In the genomic region with DNA sequence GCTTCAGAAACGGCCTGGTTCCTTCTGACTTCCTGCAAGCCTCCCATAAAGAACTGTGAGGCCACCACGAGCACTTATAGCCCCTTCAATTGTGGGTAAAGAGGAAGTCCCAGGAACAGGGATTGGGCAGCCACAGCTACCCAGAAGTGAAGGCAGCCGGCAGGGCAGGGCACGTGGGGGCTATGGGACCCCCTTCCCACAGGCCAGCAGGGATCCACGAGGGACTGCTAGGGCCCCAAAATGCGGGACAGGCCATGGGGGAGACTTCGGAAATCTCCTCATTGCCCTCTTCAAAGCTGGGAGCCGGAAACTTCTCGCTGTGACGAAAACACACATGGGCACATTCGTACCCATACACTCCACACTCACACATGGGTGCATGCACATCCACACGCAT, we compare ENCODE assay signal across 31 cellular contexts.
"Had no signal": no experiment of that assay in that cellular context is flagged by ENCODE, and none has a peak within 500 bp of the region (broad histone marks: within the 10 kb centered on the region; RNA-seq: fewer than 3 reads in every experiment).

No MANE protein-coding gene starts in this region.

- H3K27me3 ChIP-seq: adrenal gland, body of pancreas, esophagus squamous epithelium had no signal

- ATAC-seq: activated CD4-positive, CD25-positive, alpha-beta regulatory T cell treated with anti-CD3 and anti-CD28 coated beads, Interleukin-2, amount 50 U/mL, for 24 hours; activated CD8-positive, alpha-beta T cell treated with anti-CD3 and anti-CD28 coated beads for 36 hours; activated naive CD8-positive, alpha-beta T cell treated with anti-CD3 and anti-CD28 coated beads, Interleukin-2, amount 50 U/mL, for 24 hours; activated T-cell treated with anti-CD3 and anti-CD28 coated beads, Interleukin-2, amount 50 U/mL, for 4 hours; activated T-helper 17 cell treated with anti-CD3 and anti-CD28 coated beads, Interleukin-2, amount 50 U/mL, for 72 hours; body of pancreas; effector memory CD8-positive, alpha-beta T cell; gastroesophageal sphincter; T-helper 17 cell had no signal

- H3K4me1 ChIP-seq: adrenal gland, esophagus squamous epithelium, gastroesophageal sphincter had no signal

- H3K4me3 ChIP-seq: adrenal gland, body of pancreas, esophagus squamous epithelium, gastroesophageal sphincter had no signal

- H3K27ac Mint-ChIP-seq: activated B cell treated with CpG ODN at 0.5 μM for 24 hours; activated CD8-positive, alpha-beta T cell treated with anti-CD3 and anti-CD28 coated beads for 36 hours; activated naive CD4-positive, alpha-beta T cell treated with anti-CD3 and anti-CD28 coated beads for 36 hours; activated naive CD4-positive, alpha-beta T cell treated with anti-CD3 and anti-CD28 coated beads, Interleukin-2, amount 50 U/mL, for 24 hours; activated naive CD8-positive, alpha-beta T cell treated with anti-CD3 and anti-CD28 coated beads for 36 hours; activated naive CD8-positive, alpha-beta T cell treated with anti-CD3 and anti-CD28 coated beads, Interleukin-2, amount 50 U/mL, for 24 hours; activated T-helper 17 cell treated with anti-CD3 and anti-CD28 coated beads, Interleukin-2, amount 50 U/mL, for 72 hours; effector memory CD8-positive, alpha-beta T cell; T-helper 17 cell; T-helper 2 cell treated with Interferon-gamma antibody and Interleukin-4, amounts not matched to agents 5 μg/mL and 100 μg/mL, for 36 hours had no signal

- H3K4me3 Mint-ChIP-seq: activated B cell treated with CpG ODN at 0.5 μM for 24 hours; activated CD8-positive, alpha-beta T cell treated with anti-CD3 and anti-CD28 coated beads for 36 hours; activated naive CD4-positive, alpha-beta T cell treated with anti-CD3 and anti-CD28 coated beads for 36 hours; activated naive CD4-positive, alpha-beta T cell treated with anti-CD3 and anti-CD28 coated beads, Interleukin-2, amount 50 U/mL, for 24 hours; activated naive CD8-positive, alpha-beta T cell treated with anti-CD3 and anti-CD28 coated beads for 36 hours; activated naive CD8-positive, alpha-beta T cell treated with anti-CD3 and anti-CD28 coated beads, Interleukin-2, amount 50 U/mL, for 24 hours; activated T-cell treated with anti-CD3 and anti-CD28 coated beads, Interleukin-2, amount 50 U/mL, for 4 hours; activated T-helper 17 cell treated with anti-CD3 and anti-CD28 coated beads, Interleukin-2, amount 50 U/mL, for 72 hours; effector memory CD8-positive, alpha-beta T cell; T-helper 17 cell; T-helper 2 cell treated with Interferon-gamma antibody and Interleukin-4, amounts not matched to agents 5 μg/mL and 100 μg/mL, for 36 hours had no signal

- H3K4me1 Mint-ChIP-seq: activated B cell treated with CpG ODN at 0.5 μM for 24 hours; activated naive CD4-positive, alpha-beta T cell treated with anti-CD3 and anti-CD28 coated beads, Interleukin-2, amount 50 U/mL, for 24 hours; activated naive CD8-positive, alpha-beta T cell treated with anti-CD3 and anti-CD28 coated beads for 36 hours; activated naive CD8-positive, alpha-beta T cell treated with anti-CD3 and anti-CD28 coated beads, Interleukin-2, amount 50 U/mL, for 24 hours; activated T-helper 17 cell treated with anti-CD3 and anti-CD28 coated beads, Interleukin-2, amount 50 U/mL, for 72 hours; T-helper 17 cell had no signal

- H3K27me3 Mint-ChIP-seq: activated B cell treated with CpG ODN at 0.5 μM for 24 hours; activated CD8-positive, alpha-beta T cell treated with anti-CD3 and anti-CD28 coated beads for 36 hours; activated naive CD4-positive, alpha-beta T cell treated with anti-CD3 and anti-CD28 coated beads, Interleukin-2, amount 50 U/mL, for 24 hours; activated naive CD8-positive, alpha-beta T cell treated with anti-CD3 and anti-CD28 coated beads for 36 hours; activated naive CD8-positive, alpha-beta T cell treated with anti-CD3 and anti-CD28 coated beads, Interleukin-2, amount 50 U/mL, for 24 hours; activated T-helper 17 cell treated with anti-CD3 and anti-CD28 coated beads, Interleukin-2, amount 50 U/mL, for 72 hours; T-helper 17 cell had no signal

- H3K36me3 ChIP-seq: adrenal gland, esophagus squamous epithelium, gastroesophageal sphincter, WERI-Rb-1 had no signal

- DNase-seq: activated B cell treated with CpG ODN at 0.5 μM for 24 hours; activated CD4-positive, alpha-beta T cell treated with anti-CD3 and anti-CD28 coated beads for 48 hours; activated CD4-positive, alpha-beta T cell treated with anti-CD3 and anti-CD28 coated beads, Interleukin-2, amount 50 U/mL, for 1 hour; activated CD4-positive, alpha-beta T cell treated with anti-CD3 and anti-CD28 coated beads, Interleukin-2, amount 50 U/mL, for 48 hours; activated CD8-positive, alpha-beta memory T cell treated with anti-CD3 and anti-CD28 coated beads for 24 hours; activated CD8-positive, alpha-beta T cell treated with anti-CD3 and anti-CD28 coated beads for 36 hours; activated effector memory CD4-positive, alpha-beta T cell treated with Interleukin-2 at 50 U/mL for 16 hours; activated naive CD4-positive, alpha-beta T cell treated with anti-CD3 and anti-CD28 coated beads for 36 hours; activated naive CD8-positive, alpha-beta T cell treated with anti-CD3 and anti-CD28 coated beads for 36 hours; activated naive CD8-positive, alpha-beta T cell treated with anti-CD3 and anti-CD28 coated beads, Interleukin-2, amount 50 U/mL, for 24 hours; activated T-cell treated with anti-CD3 and anti-CD28 coated beads, Interleukin-2, amount 50 U/mL, for 4 hours; adrenal gland; amygdala; body of pancreas; caudate nucleus; cortex of kidney; dermis blood vessel endothelial cell; effector CD4-positive, alpha-beta T cell; effector memory CD8-positive, alpha-beta T cell; esophagus squamous epithelium; foreskin melanocyte; T-helper 1 cell; T-helper 17 cell; T1000; WERI-Rb-1 had no signal

- H3K9me3 ChIP-seq: adrenal gland, body of pancreas, esophagus squamous epithelium, gastroesophageal sphincter had no signal

- H3K36me3 Mint-ChIP-seq: activated naive CD4-positive, alpha-beta T cell treated with anti-CD3 and anti-CD28 coated beads, Interleukin-2, amount 50 U/mL, for 24 hours; activated naive CD8-positive, alpha-beta T cell treated with anti-CD3 and anti-CD28 coated beads for 36 hours had no signal

- H3K9me3 Mint-ChIP-seq: activated CD8-positive, alpha-beta T cell treated with anti-CD3 and anti-CD28 coated beads for 36 hours; activated naive CD4-positive, alpha-beta T cell treated with anti-CD3 and anti-CD28 coated beads for 36 hours; activated naive CD4-positive, alpha-beta T cell treated with anti-CD3 and anti-CD28 coated beads, Interleukin-2, amount 50 U/mL, for 24 hours; activated naive CD8-positive, alpha-beta T cell treated with anti-CD3 and anti-CD28 coated beads for 36 hours; activated naive CD8-positive, alpha-beta T cell treated with anti-CD3 and anti-CD28 coated beads, Interleukin-2, amount 50 U/mL, for 24 hours; activated T-cell treated with anti-CD3 and anti-CD28 coated beads, Interleukin-2, amount 50 U/mL, for 4 hours; activated T-helper 17 cell treated with anti-CD3 and anti-CD28 coated beads, Interleukin-2, amount 50 U/mL, for 72 hours; effector memory CD8-positive, alpha-beta T cell; T-helper 2 cell treated with Interferon-gamma antibody and Interleukin-4, amounts not matched to agents 5 μg/mL and 100 μg/mL, for 36 hours had no signal

- H3K27ac ChIP-seq: adrenal gland, body of pancreas, epithelial cell of prostate, esophagus squamous epithelium, gastroesophageal sphincter, WERI-Rb-1 had no signal
